ENCODE assay signal across 1 cellular context in genomic region chr3:160136421-160136820, GRCh38.
TF ChIP-seq lines count a peak whose summit lies in the region.

No MANE protein-coding gene starts in this region.

TF ChIP-seq in HepG2, 621 proteins besides CTCF, POLR2A, EP300 and RAD21 (continued from another document):
- no peak for TF ChIP-seq ZNF503 (CRISPR knock-in tag; IDR thresholded peaks at IDR 0.05)
- TF ChIP-seq AGO2 (optimal IDR thresholded peaks at IDR 0.05; ENCODE audit: low read depth, low read length): no peak
- TF ChIP-seq SOX6 (IDR thresholded peaks at IDR 0.05): no peak
- no peak for TF ChIP-seq SOX6 (CRISPR knock-in tag; IDR thresholded peaks at IDR 0.05)
